In genomic region chr3:184016820-184017671, GRCh38 we compare ENCODE assay signal across 1 cellular context.
TF ChIP-seq lines count a peak whose summit lies in the region.

No MANE protein-coding gene starts in this region.

TF ChIP-seq in HepG2, 621 proteins besides CTCF, POLR2A, EP300 and RAD21 (continued from another document):
- TF ChIP-seq DPF2 (CRISPR knock-in tag; IDR thresholded peaks at IDR 0.05; ENCODE audit: borderline replicate concordance, low read depth) (no peak), PHF21A (CRISPR knock-in tag; IDR thresholded peaks at IDR 0.05) (no peak), HNRNPH1 (optimal IDR thresholded peaks at IDR 0.05; ENCODE audit: low read depth, low read length) (no peak), NFRKB (IDR thresholded peaks at IDR 0.05) (no peak), ZNF773 (CRISPR knock-in tag; IDR thresholded peaks at IDR 0.05; ENCODE audit: borderline replicate concordance) (peak; percentile 52; the same call in 1 of the 2 replicates), CENPBD1 (CRISPR knock-in tag; IDR thresholded peaks at IDR 0.05; ENCODE audit: borderline replicate concordance, low read depth) (no peak), FOXO4 (CRISPR knock-in tag; conservative IDR thresholded peaks at IDR 0.05) (peak; percentile 98), CBX2 (IDR thresholded peaks at IDR 0.05; ENCODE audit: low read depth, low read length) (no peak), CBX2 (CRISPR knock-in tag; IDR thresholded peaks at IDR 0.05; ENCODE audit: low read depth) (no peak), ZNF331 (CRISPR knock-in tag; IDR thresholded peaks at IDR 0.05) (no peak), SMAD9 (CRISPR knock-in tag; IDR thresholded peaks at IDR 0.05) (no peak)
